In the genomic region with DNA sequence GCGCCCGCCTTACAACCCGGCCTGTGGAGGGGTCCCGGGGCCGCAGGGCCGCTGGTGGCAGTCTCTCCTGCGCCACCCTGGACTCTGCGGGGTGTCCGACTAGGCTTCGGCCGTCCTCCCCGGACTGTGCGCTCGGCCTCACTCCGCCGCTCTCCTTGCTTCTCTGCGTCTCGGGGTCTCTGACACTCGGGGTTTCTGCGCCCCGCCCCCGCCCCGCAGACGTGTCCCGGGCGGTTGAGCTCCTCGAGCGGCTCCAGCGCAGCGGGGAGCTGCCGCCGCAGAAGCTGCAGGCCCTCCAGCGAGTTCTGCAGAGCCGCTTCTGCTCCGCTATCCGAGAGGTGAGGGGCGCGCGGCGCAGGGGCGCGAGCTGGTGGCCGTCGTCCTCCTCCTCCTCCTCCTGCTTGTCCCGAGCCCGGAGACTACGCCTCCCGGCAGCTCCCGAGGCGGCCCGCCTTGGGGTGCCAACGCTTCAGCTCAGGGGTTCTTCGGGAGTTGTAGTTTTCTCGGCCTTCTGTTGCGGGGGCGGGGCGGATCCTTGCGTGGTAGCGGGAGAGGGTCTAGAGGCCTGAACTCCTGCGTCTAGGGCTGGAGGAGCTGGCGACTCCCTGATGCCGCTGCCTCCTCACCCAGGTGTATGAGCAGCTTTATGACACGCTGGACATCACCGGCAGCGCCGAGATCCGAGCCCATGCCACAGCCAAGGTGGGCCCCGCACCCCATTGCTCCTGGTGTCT, we compare ENCODE assay signal across 8 cellular contexts. TPM values are rescaled to one million over a fixed set of nuclear protein-coding genes. Genes with fewer than 3 reads are reported as not detected.
A peak's percentile ranks its signal among the peaks of the same experiment; 100 is the strongest.
DNase-seq lines count a peak whose midpoint lies in the region; ATAC-seq and TF ChIP-seq lines count a peak whose summit lies in the region.

No MANE protein-coding gene starts in this region.

- H3K4me2 ChIP-seq in SU-DHL-6 (ENCODE audit: low read depth, low read length, poor library complexity, severe bottlenecking) (peak overlapping the region; percentile 94), mammary epithelial cell (ENCODE audit: insufficient read depth, low read depth, low read length) (peak overlapping the region; percentile 97)

- no peak for ATAC-seq in HG03342 (IDR thresholded peaks at IDR 0.05; ENCODE audit: unreplicated experiment)
- no peak for ATAC-seq in HG03159 (IDR thresholded peaks at IDR 0.05; ENCODE audit: unreplicated experiment)

- peak overlapping the region; percentile 75 to 94 (median 85) for H3K4me3 Mint-ChIP-seq in immature natural killer cell

- peaks cover 19% of the 10 kb centered on the region for H3K4me1 ChIP-seq in mammary epithelial cell (ENCODE audit: insufficient read depth, low read length)

- H3K27me3 ChIP-seq in SU-DHL-6 (ENCODE audit: low read length) (no peaks in the 10 kb centered on the region), mammary epithelial cell (ENCODE audit: insufficient read depth, low read length) (no peaks in the 10 kb centered on the region)

- WGBS in mammary epithelial cell (ENCODE audit: low coverage, missing lambda C conversion rate) = 24% methylated on average over 25 of the region's 68 CpGs

- H3K9me3 Mint-ChIP-seq in immature natural killer cell = no peaks in the 10 kb centered on the region

- H3K27ac Mint-ChIP-seq in immature natural killer cell = peak overlapping the region in 3 of 6 donors; percentile 42 to 75 (median 73)

- DNase-seq in ACHN (peak; percentile 25), HFF-Myc (ENCODE audit: extremely low read depth, low read depth) (no peak), mammary epithelial cell (peak; percentile 20), immature natural killer cell (no peak)

- H3K9ac ChIP-seq in SU-DHL-6 (ENCODE audit: low read length) (peak overlapping the region; percentile 59), mammary epithelial cell (ENCODE audit: insufficient read depth, low read length) (no peak overlapping the region)

- H3K27ac ChIP-seq in SU-DHL-6 (ENCODE audit: low read depth, low read length) (no peak overlapping the region), mammary epithelial cell (ENCODE audit: insufficient read depth, low read depth, low read length) (no peak overlapping the region), skin epidermis (peak overlapping the region; percentile 23 to 87 (median 80))

- H3K4me1 Mint-ChIP-seq in immature natural killer cell = peaks cover 31 to 44% of the 10 kb centered on the region in 2 donors

- peaks cover 20% of the 10 kb centered on the region; the same call in 1 of the 2 replicates for H3F3A ChIP-seq in SU-DHL-6 (ENCODE audit: insufficient read depth)

- dilution Hi-C loops in mammary epithelial cell (cut with HindIII; ENCODE audit: low sequenced_read_pairs) = no loop called here

- intact Hi-C loops in mammary epithelial cell (cut with micrococcal nuclease) = no loop called here

- H2AFZ ChIP-seq in SU-DHL-6 (ENCODE audit: low read depth, low read length, severe bottlenecking) = peak overlapping the region; percentile 68
- H2AFZ ChIP-seq in mammary epithelial cell (ENCODE audit: low read depth, low read length) = peak overlapping the region; percentile 90

- H3K4me3 ChIP-seq in HFF-Myc (replicated peaks; ENCODE audit: low read depth, low read length) (peak overlapping the region; percentile 56), SU-DHL-6 (ENCODE audit: insufficient read depth, low read length, poor library complexity, severe bottlenecking) (peak overlapping the region; percentile 53), mammary epithelial cell (replicated peaks in 1 of 3; ENCODE audit: insufficient read depth in 1 of 3, low read depth in 2 of 3, low read length in 3 of 3) (peak overlapping the region; percentile 55 to 76 (median 73)), skin epidermis (peak overlapping the region; percentile 66 to 96 (median 86))

- CTCF ChIA-PET in mammary epithelial cell (lab: Charles Lee; ENCODE audit: low non-redundant PET) = interaction anchor here (0.5 to 1.6 kb wide), 6 partner anchors 15 to 1321 kb away, joined by 3 to 8 read pairs (median 3); a partner anchor contains a TSS

- H4K20me1 ChIP-seq in SU-DHL-6 (ENCODE audit: low read depth, low read length) = no peaks in the 10 kb centered on the region
- H4K20me1 ChIP-seq in mammary epithelial cell (ENCODE audit: insufficient read depth, low read length) = no peaks in the 10 kb centered on the region

- H3K79me2 ChIP-seq in SU-DHL-6 (ENCODE audit: insufficient read depth, low read length) (no peaks in the 10 kb centered on the region), mammary epithelial cell (ENCODE audit: insufficient read depth, low read length) (no peaks in the 10 kb centered on the region)

- H3K27me3 Mint-ChIP-seq in immature natural killer cell (ENCODE audit: low read depth in 3 of 3) = peaks cover 0 to 7% (median 2%) of the 10 kb centered on the region in 3 donors

- no peaks in the 10 kb centered on the region for H3K36me3 Mint-ChIP-seq in immature natural killer cell

- H3K36me3 ChIP-seq in SU-DHL-6 (ENCODE audit: low read length) = no peaks in the 10 kb centered on the region
- no peaks in the 10 kb centered on the region for H3K36me3 ChIP-seq in mammary epithelial cell (ENCODE audit: insufficient read depth, low read length)

- H3K9me2 ChIP-seq in SU-DHL-6 (replicated peaks; ENCODE audit: insufficient read depth, low read length) = no peaks in the 10 kb centered on the region

- H3K9me3 ChIP-seq in SU-DHL-6 (ENCODE audit: insufficient read depth, low read length) (no peaks in the 10 kb centered on the region), mammary epithelial cell (replicated peaks; ENCODE audit: insufficient read depth, low read length) (no peaks in the 10 kb centered on the region)

- TF ChIP-seq CTCF in HFF-Myc (IDR thresholded peaks at IDR 0.05; ENCODE audit: low read depth, low read length, missing control alignments) = no peak
- no peak for TF ChIP-seq CTCF in SU-DHL-6 (IDR thresholded peaks at IDR 0.05; ENCODE audit: insufficient read depth, low read length, poor library complexity, severe bottlenecking)
- TF ChIP-seq CTCF in mammary epithelial cell (conservative IDR thresholded peaks at IDR 0.05 in 1 of 2, IDR thresholded peaks at IDR 0.05 in 1 of 2; ENCODE audit: extremely low read depth in 1 of 2, insufficient read depth in 1 of 2, low read depth in 1 of 2, low read length in 2 of 2) = no peak

- in situ Hi-C loops in ACHN (cut with HindIII; ENCODE audit: low pct_ligation_motif_present, low pct_unique_long_range_greater_than_20kb, low sequenced_read_pairs) (no loop called here), mammary epithelial cell (cut with MboI; ENCODE audit: low sequenced_read_pairs in 2 of 2) (no loop called here)

- no TSS peak for BruUV-seq in mammary epithelial cell (replicated peaks; lab: Mats Ljungman, UMichigan)

RNA-seq across cellular contexts. Expression of a gene that starts 0.6 kb away (rescaled TPM):
- total RNA-seq in mammary epithelial cell = 1 to 10 TPM; 3.6 to 3.8 TPM
- polyA plus RNA-seq in mammary epithelial cell (1.5 TPM), immature natural killer cell (1 to 10 TPM; 3.2 to 6.9 (median 5.6) TPM)
- not detected for polyA minus RNA-seq in mammary epithelial cell

RNA-seq across cellular contexts. Expression of a gene that starts 4.1 kb away (rescaled TPM):
- 1 to 10 TPM in 1 of 2 donors, under 1 TPM in 1; 0.67 to 2.0 TPM for total RNA-seq in mammary epithelial cell
- polyA plus RNA-seq in mammary epithelial cell (0.84 TPM), immature natural killer cell (1 to 10 TPM; 2.6 to 5.5 (median 3.6) TPM)
- not detected for polyA minus RNA-seq in mammary epithelial cell

RNA-seq across cellular contexts. Expression of a gene that starts 4.5 kb away (rescaled TPM):
- 1 to 10 TPM; 1.0 to 5.4 TPM for total RNA-seq in mammary epithelial cell
- polyA plus RNA-seq in mammary epithelial cell (2.4 TPM), immature natural killer cell (under 1 TPM in 2 of 3 donors, not detected in 1; 0.07 to 0.58 TPM)
- polyA minus RNA-seq in mammary epithelial cell = not detected

RNA-seq across cellular contexts. Expression of a gene that starts 29.5 kb away (rescaled TPM):
- 100 to 1,000 TPM in 1 of 2 donors, 10 to 100 TPM in 1; 98.5 to 183 TPM for total RNA-seq in mammary epithelial cell
- polyA plus RNA-seq in mammary epithelial cell (106 TPM), immature natural killer cell (10 to 100 TPM; 42.6 to 84.4 (median 48.8) TPM)
- polyA minus RNA-seq in mammary epithelial cell = 59.4 TPM

RNA-seq across cellular contexts. Expression of a gene that starts 40.4 kb away (rescaled TPM):
- total RNA-seq in mammary epithelial cell = not detected
- polyA plus RNA-seq in mammary epithelial cell (not detected), immature natural killer cell (not detected)
- not detected for polyA minus RNA-seq in mammary epithelial cell

Comparison
In these comparisons a context has a peak if more than half of its experiments do, and no peak if none do; other contexts are left out.
1. DNase-seq: peak in ACHN (single experiment) and mammary epithelial cell (single experiment); none in HFF-Myc (single experiment) and immature natural killer cell (0 of 3).
2. H3K27ac ChIP-seq: peak in skin epidermis (21 of 21); none in SU-DHL-6 (single experiment) and mammary epithelial cell (single experiment).
3. Peak in every context shown above with its lines, with median percentiles within 50 percentile points of each other: H3K4me3 ChIP-seq.